20 cellular contexts compared by ENCODE assay signal in genomic region chr20:46126440-46127056, GRCh38. TPM values are rescaled to one million over a fixed set of nuclear protein-coding genes. Genes with fewer than 3 reads are reported as not detected.
DNase-seq lines count a peak whose midpoint lies in the region; ATAC-seq, FAIRE-seq and TF ChIP-seq lines count a peak whose summit lies in the region.
"Had no signal": no experiment of that assay in that cellular context is flagged by ENCODE, and none has a peak within 500 bp of the region (broad histone marks: within the 10 kb centered on the region; RNA-seq: fewer than 3 reads in every experiment).

No MANE protein-coding gene starts in this region.

- no peaks in the 10 kb centered on the region for H3K9me3 ChIP-seq in PC-3 (ENCODE audit: low read length)

- CTCF ChIA-PET in PC-3 (lab: Charles Lee): no interaction called here

- peaks cover 73 to 91% of the 10 kb centered on the region in 2 donors for H3K4me1 Mint-ChIP-seq in stimulated activated naive B cell treated with anti-CD40 and anti-IgM and Interleukin-4, amounts not matched to agents 10 μg/mL and 1 μg/mL and 100 μg/mL, for 72 hours
- no peaks in the 10 kb centered on the region for H3K4me1 Mint-ChIP-seq in type B pancreatic cell (ENCODE audit: unreplicated experiment)

- no peaks in the 10 kb centered on the region for H3K9me2 ChIP-seq in PC-3 (replicated peaks; ENCODE audit: low read length)

- peaks cover 54 to 71% of the 10 kb centered on the region in 2 donors for H3K36me3 Mint-ChIP-seq in stimulated activated naive B cell treated with anti-CD40 and anti-IgM and Interleukin-4, amounts not matched to agents 10 μg/mL and 1 μg/mL and 100 μg/mL, for 72 hours
- no peaks in the 10 kb centered on the region for H3K36me3 Mint-ChIP-seq in type B pancreatic cell

- H3K9me3 Mint-ChIP-seq in stimulated activated naive B cell treated with anti-CD40 and anti-IgM and Interleukin-4, amounts not matched to agents 10 μg/mL and 1 μg/mL and 100 μg/mL, for 72 hours: no peaks in the 10 kb centered on the region
- no peaks in the 10 kb centered on the region for H3K9me3 Mint-ChIP-seq in type B pancreatic cell
- H3K9me3 Mint-ChIP-seq: H9, IgD-negative memory B cell had no signal

- peaks cover 41% of the 10 kb centered on the region for H3K4me1 ChIP-seq in PC-3 (ENCODE audit: insufficient read depth, low read length)

- H3K27ac Mint-ChIP-seq in stimulated activated naive B cell treated with anti-CD40 and anti-IgM and Interleukin-4, amounts not matched to agents 10 μg/mL and 1 μg/mL and 100 μg/mL, for 72 hours: peak overlapping the region; percentile 38
- H3K27ac Mint-ChIP-seq in type B pancreatic cell: no peak overlapping the region
- H3K27ac Mint-ChIP-seq: H9 had no signal

- POLR2A ChIA-PET in PC-3 (lab: Charles Lee; ENCODE audit: unreplicated experiment): no interaction called here

- peaks cover 22% of the 10 kb centered on the region for H3K27me3 ChIP-seq in PC-3 (ENCODE audit: low read length)

- ATAC-seq in PC-3 (no peak), HG02852 (IDR thresholded peaks at IDR 0.05; ENCODE audit: unreplicated experiment) (no peak)
- no peak for ATAC-seq in stimulated activated naive B cell treated with anti-CD40 and anti-IgM and Interleukin-4, amounts not matched to agents 10 μg/mL and 1 μg/mL and 100 μg/mL, for 72 hours (replicated peaks)
- ATAC-seq: SK-N-SH treated with all-trans-retinoic acid at 6 μM for 48 hours had no signal

- H3K9ac ChIP-seq in PC-3 (ENCODE audit: low read length): no peak overlapping the region

- H2AFZ ChIP-seq in PC-3 (ENCODE audit: low read length): no peak overlapping the region

- H3K79me2 ChIP-seq in PC-3 (ENCODE audit: low read length): no peaks in the 10 kb centered on the region

- H3K27me3 Mint-ChIP-seq in stimulated activated naive B cell treated with anti-CD40 and anti-IgM and Interleukin-4, amounts not matched to agents 10 μg/mL and 1 μg/mL and 100 μg/mL, for 72 hours: no peaks in the 10 kb centered on the region
- peaks cover 70% of the 10 kb centered on the region for H3K27me3 Mint-ChIP-seq in type B pancreatic cell
- H3K27me3 Mint-ChIP-seq: IgD-negative memory B cell had no signal

- FAIRE-seq in HTR-8/SVneo (lab: Jason Lieb, UNC): peak; percentile 64

- H3K27ac ChIP-seq in PC-3 (ENCODE audit: low read length): peak overlapping the region; percentile 37; the same call in 1 of the 2 replicates

- no TSS peak for BruUV-seq in PC-3 (replicated peaks; lab: Mats Ljungman, UMichigan)

- TF ChIP-seq CTCF in PC-3 (conservative IDR thresholded peaks at IDR 0.05; ENCODE audit: low read depth, low read length) (no peak), epithelial cell of esophagus (IDR thresholded peaks at IDR 0.05; ENCODE audit: insufficient read depth, low read depth, low read length, missing control alignments) (no peak), type B pancreatic cell (conservative IDR thresholded peaks at IDR 0.05) (no peak)

- no peaks in the 10 kb centered on the region for H3K36me3 ChIP-seq in PC-3 (ENCODE audit: low read depth, low read length)

- H3F3A ChIP-seq in PC-3 (ENCODE audit: low read length, unreplicated experiment): peaks cover 6% of the 10 kb centered on the region

- no peak overlapping the region for H3K4me3 ChIP-seq in PC-3 (ENCODE audit: low read length)
- no peak overlapping the region for H3K4me3 ChIP-seq in epithelial cell of esophagus (ENCODE audit: low read length)

- H3K4me2 ChIP-seq in PC-3 (ENCODE audit: low read length): peak overlapping the region; percentile 44; the same call in 1 of the 2 replicates

- DNase-seq in HTR-8/SVneo (ENCODE audit: insufficient read length, low spot score) (no peak), PC-3 (peak; percentile 67), epithelial cell of esophagus (ENCODE audit: low read depth) (peak; percentile 27), type B pancreatic cell (ENCODE audit: extremely low spot score, unreplicated experiment) (no peak), iPS-NIHi7 (ENCODE audit: extremely low spot score) (no peak)
- no peak for DNase-seq in stimulated activated naive B cell treated with anti-CD40 and anti-IgM and Interleukin-4, amounts not matched to agents 10 μg/mL and 1 μg/mL and 100 μg/mL, for 72 hours
- DNase-seq: AML-193, DMS79 treated with DMSO at 0.1 percent for 48 hours, H9, Kasumi-1, NCI-H1105, NCI-H2081 treated with DMSO at 0.1 percent for 48 hours, OCI-M1, RPMI8226, SIG-M5 had no signal

- peak overlapping the region in 1 of 2 donors; percentile 8 for H3K4me3 Mint-ChIP-seq in stimulated activated naive B cell treated with anti-CD40 and anti-IgM and Interleukin-4, amounts not matched to agents 10 μg/mL and 1 μg/mL and 100 μg/mL, for 72 hours
- no peak overlapping the region for H3K4me3 Mint-ChIP-seq in type B pancreatic cell
- H3K4me3 Mint-ChIP-seq: CD14-positive monocyte, H9 had no signal

- intact Hi-C loops in PC-3 (cut with micrococcal nuclease): no loop called here

- H4K20me1 ChIP-seq in PC-3 (ENCODE audit: low read length): no peaks in the 10 kb centered on the region

RNA-seq across cellular contexts. Expression of gene CD40, which starts 8.4 kb away (rescaled TPM):
- total RNA-seq in PC-3 (2014; rRNA removed) (4.6 and 5.0 TPM in 2 replicates), type B pancreatic cell (ENCODE audit: low replicate concordance) (0.40 and 1.5 TPM in 2 replicates)
- total RNA-seq: HT-29 had no signal

RNA-seq across cellular contexts. Expression of gene NCOA5, which starts 36.8 kb away (rescaled TPM):
- total RNA-seq in PC-3 (2014; rRNA removed): 26.9 and 32.1 TPM in 2 replicates
- 43.5 and 48.6 TPM in 2 replicates for total RNA-seq in type B pancreatic cell (ENCODE audit: low replicate concordance)

Comparison
In these comparisons a context has a peak if more than half of its experiments do, and no peak if none do; other contexts are left out.
1. DNase-seq: peak in PC-3 (single experiment) and epithelial cell of esophagus (single experiment); none in HTR-8/SVneo (single experiment), stimulated activated naive B cell treated with anti-CD40 and anti-IgM and Interleukin-4, amounts not matched to agents 10 μg/mL and 1 μg/mL and 100 μg/mL, for 72 hours (single experiment), type B pancreatic cell (single experiment) and iPS-NIHi7 (single experiment).